In the genomic region with DNA sequence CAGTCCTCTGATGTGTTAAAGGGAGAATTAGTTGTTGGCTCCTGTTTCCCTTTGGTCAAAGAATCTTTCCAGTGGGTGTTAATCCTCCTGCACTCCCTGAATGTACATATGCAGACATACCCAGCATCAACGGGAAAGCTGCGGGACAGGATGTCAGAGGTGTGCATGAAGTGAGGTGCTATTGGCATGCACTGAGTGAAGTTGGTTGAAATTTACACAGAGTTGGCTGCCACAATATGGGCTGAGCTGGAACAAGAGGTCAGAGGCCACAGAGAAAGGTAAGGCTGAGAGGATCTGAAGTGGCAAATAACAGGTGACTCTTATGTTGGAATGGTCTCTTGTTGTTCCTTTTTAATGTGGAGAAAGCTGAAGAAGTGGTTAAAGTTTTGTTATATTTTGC, we compare ENCODE assay signal across 19 cellular contexts.
DNase-seq lines count a peak whose midpoint lies in the region; ATAC-seq and TF ChIP-seq lines count a peak whose summit lies in the region.
"Had no signal": no experiment of that assay in that cellular context is flagged by ENCODE, and none has a peak within 500 bp of the region (broad histone marks: within the 10 kb centered on the region; RNA-seq: fewer than 3 reads in every experiment).

No MANE protein-coding gene starts in this region.

- no peak for TF ChIP-seq POLR2A in upper lobe of left lung (IDR thresholded peaks at IDR 0.05)

- H3K4me3 ChIP-seq in GM23338 (no peak overlapping the region), lower lobe of right lung (no peak overlapping the region), upper lobe of left lung (no peak overlapping the region)
- H3K4me3 ChIP-seq: HAP-1 had no signal

- H3K36me3 ChIP-seq in GM23338 (ENCODE audit: insufficient read depth) (no peaks in the 10 kb centered on the region), lower lobe of right lung (no peaks in the 10 kb centered on the region), upper lobe of left lung (no peaks in the 10 kb centered on the region)
- H3K36me3 ChIP-seq: HAP-1 had no signal

- H3K4me3 Mint-ChIP-seq in GM23338: no peak overlapping the region
- H3K4me3 Mint-ChIP-seq: HFFc6 had no signal

- no peaks in the 10 kb centered on the region for H3K9me3 ChIP-seq in lower lobe of right lung
- H3K9me3 ChIP-seq in upper lobe of left lung: no peaks in the 10 kb centered on the region
- H3K9me3 ChIP-seq: HAP-1, SK-N-SH had no signal

- no peak overlapping the region for H3K4me2 ChIP-seq in GM23338
- H3K4me2 ChIP-seq: SK-N-SH had no signal

- DNase-seq in GM23338 (ENCODE audit: low spot score) (no peak), kidney tubule cell (ENCODE audit: low spot score) (peak; percentile 12), lower lobe of right lung (no peak), upper lobe of left lung (peak in 1 of 2 donors; percentile 38), NCI-H446 (lab: John Stamatoyannopoulos, UW) (no peak), GM19240 (ENCODE audit: insufficient read length, low spot score) (no peak)
- DNase-seq: GOT3, HFFc6, KG1, NCI-H1048, NCI-H1436, NCI-H187 treated with DMSO at 0.1 percent for 48 hours, NCI-H2171 treated with DMSO at 0.1 percent for 48 hours, NCI-H345, NCI-H524, NCI-H748 treated with DMSO at 0.1 percent for 48 hours, SK-N-SH had no signal

- intact Hi-C loops in lower lobe of right lung (cut with DNase I): no loop called here

- 52 to 60% methylated on average over 2 of the region's 2 CpGs for WGBS in upper lobe of left lung, 2 donors

- TF ChIP-seq EP300 in upper lobe of left lung (IDR thresholded peaks at IDR 0.05): no peak

- TF ChIP-seq CTCF in GM23338 (conservative IDR thresholded peaks at IDR 0.05; ENCODE audit: low read depth in 2 of 2) (no peak), lower lobe of right lung (IDR thresholded peaks at IDR 0.05) (no peak), upper lobe of left lung (IDR thresholded peaks at IDR 0.05) (no peak)

- H3K27me3 Mint-ChIP-seq in GM23338 (ENCODE audit: insufficient read depth, low read depth, poor library complexity): no peaks in the 10 kb centered on the region

- H3K9me3 Mint-ChIP-seq in GM23338: no peaks in the 10 kb centered on the region
- H3K9me3 Mint-ChIP-seq: HFFc6 had no signal

- no peak overlapping the region for H3K27ac ChIP-seq in GM23338 (ENCODE audit: low read depth)
- H3K27ac ChIP-seq in lower lobe of right lung: peak overlapping the region; percentile 16
- H3K27ac ChIP-seq in upper lobe of left lung: no peak overlapping the region

- H3K27ac Mint-ChIP-seq in GM23338: no peak overlapping the region
- H3K27ac Mint-ChIP-seq: HFFc6 had no signal

- H3K79me2 ChIP-seq in GM23338 (replicated peaks; ENCODE audit: insufficient read depth): no peaks in the 10 kb centered on the region

- ATAC-seq in GM23338 (no peak), lower lobe of right lung (peak; percentile 61 to 73), upper lobe of left lung (ENCODE audit: low FRiP score in 2 of 2) (peak; percentile 27 to 61), HG02759 (IDR thresholded peaks at IDR 0.05; ENCODE audit: unreplicated experiment) (no peak)

- H3K4me1 Mint-ChIP-seq in GM23338: peaks cover 19% of the 10 kb centered on the region

- H3K27me3 ChIP-seq in GM23338 (ENCODE audit: insufficient read depth) (no peaks in the 10 kb centered on the region), lower lobe of right lung (ENCODE audit: low read depth) (no peaks in the 10 kb centered on the region), upper lobe of left lung (no peaks in the 10 kb centered on the region)

- H3K36me3 Mint-ChIP-seq in GM23338 (ENCODE audit: low read depth): no peaks in the 10 kb centered on the region

- H2AFZ ChIP-seq in GM23338: peak overlapping the region; percentile 67; the same call in 1 of the 2 replicates

- no peaks in the 10 kb centered on the region for H4K20me1 ChIP-seq in GM23338 (replicated peaks; ENCODE audit: insufficient read depth)

- peaks cover 16% of the 10 kb centered on the region for H3K4me1 ChIP-seq in GM23338 (ENCODE audit: insufficient read depth)
- no peaks in the 10 kb centered on the region for H3K4me1 ChIP-seq in lower lobe of right lung
- peaks cover 0 to 10% (median 9%) of the 10 kb centered on the region in 4 donors for H3K4me1 ChIP-seq in upper lobe of left lung

- no peaks in the 10 kb centered on the region for H3F3A ChIP-seq in GM23338 (replicated peaks; ENCODE audit: low read depth)

- peaks cover 8% of the 10 kb centered on the region; the same call in 1 of the 2 replicates for H3K9me2 ChIP-seq in GM23338 (ENCODE audit: insufficient read depth)
- H3K9me2 ChIP-seq: SK-N-SH had no signal

TF ChIP-seq in GM23338, 12 proteins besides CTCF, POLR2A, EP300 and RAD21 (continues in another document):
- TF ChIP-seq STAT1 (IDR thresholded peaks at IDR 0.05; ENCODE audit: unreplicated experiment): no peak
- TF ChIP-seq ZNF331 (CRISPR knock-in tag; IDR thresholded peaks at IDR 0.05; ENCODE audit: low read depth): no peak
- no peak for TF ChIP-seq EZH2phosphoT487 (IDR thresholded peaks at IDR 0.05; ENCODE audit: unreplicated experiment)
- TF ChIP-seq ZNF114 (CRISPR knock-in tag; IDR thresholded peaks at IDR 0.05): no peak
- TF ChIP-seq, protein P1, sequence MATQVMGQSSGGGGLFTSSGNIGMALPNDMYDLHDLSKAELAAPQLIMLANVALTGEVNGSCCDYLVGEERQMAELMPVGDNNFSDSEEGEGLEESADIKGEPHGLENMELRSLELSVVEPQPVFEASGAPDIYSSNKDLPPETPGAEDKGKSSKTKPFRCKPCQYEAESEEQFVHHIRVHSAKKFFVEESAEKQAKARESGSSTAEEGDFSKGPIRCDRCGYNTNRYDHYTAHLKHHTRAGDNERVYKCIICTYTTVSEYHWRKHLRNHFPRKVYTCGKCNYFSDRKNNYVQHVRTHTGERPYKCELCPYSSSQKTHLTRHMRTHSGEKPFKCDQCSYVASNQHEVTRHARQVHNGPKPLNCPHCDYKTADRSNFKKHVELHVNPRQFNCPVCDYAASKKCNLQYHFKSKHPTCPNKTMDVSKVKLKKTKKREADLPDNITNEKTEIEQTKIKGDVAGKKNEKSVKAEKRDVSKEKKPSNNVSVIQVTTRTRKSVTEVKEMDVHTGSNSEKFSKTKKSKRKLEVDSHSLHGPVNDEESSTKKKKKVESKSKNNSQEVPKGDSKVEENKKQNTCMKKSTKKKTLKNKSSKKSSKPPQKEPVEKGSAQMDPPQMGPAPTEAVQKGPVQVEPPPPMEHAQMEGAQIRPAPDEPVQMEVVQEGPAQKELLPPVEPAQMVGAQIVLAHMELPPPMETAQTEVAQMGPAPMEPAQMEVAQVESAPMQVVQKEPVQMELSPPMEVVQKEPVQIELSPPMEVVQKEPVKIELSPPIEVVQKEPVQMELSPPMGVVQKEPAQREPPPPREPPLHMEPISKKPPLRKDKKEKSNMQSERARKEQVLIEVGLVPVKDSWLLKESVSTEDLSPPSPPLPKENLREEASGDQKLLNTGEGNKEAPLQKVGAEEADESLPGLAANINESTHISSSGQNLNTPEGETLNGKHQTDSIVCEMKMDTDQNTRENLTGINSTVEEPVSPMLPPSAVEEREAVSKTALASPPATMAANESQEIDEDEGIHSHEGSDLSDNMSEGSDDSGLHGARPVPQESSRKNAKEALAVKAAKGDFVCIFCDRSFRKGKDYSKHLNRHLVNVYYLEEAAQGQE (IDR thresholded peaks at IDR 0.05; ENCODE audit: unreplicated experiment): no peak
- no peak for TF ChIP-seq JUNB (IDR thresholded peaks at IDR 0.05; ENCODE audit: unreplicated experiment)
- no peak for TF ChIP-seq ETS1 (IDR thresholded peaks at IDR 0.05)

Comparison
In these comparisons a context has a peak if more than half of its experiments do, and no peak if none do; other contexts are left out.
1. ATAC-seq: peak in lower lobe of right lung (2 of 2) and upper lobe of left lung (2 of 2); none in GM23338 (single experiment) and HG02759 (single experiment).